2 cellular contexts compared by ENCODE assay signal in genomic region chr11:44903518-44903917, GRCh38.
A peak's percentile ranks its signal among the peaks of the same experiment; 100 is the strongest.
TF ChIP-seq lines count a peak whose summit lies in the region.

No MANE protein-coding gene starts in this region.

TF ChIP-seq in HepG2, 621 proteins besides CTCF, POLR2A, EP300 and RAD21:
- TF ChIP-seq CCDC6 (CRISPR knock-in tag; IDR thresholded peaks at IDR 0.05) (no peak), ZNF30 (CRISPR knock-in tag; IDR thresholded peaks at IDR 0.05) (no peak), PATZ1 (CRISPR knock-in tag; IDR thresholded peaks at IDR 0.05) (no peak), RBAK (CRISPR knock-in tag; IDR thresholded peaks at IDR 0.05) (no peak), ZNF562 (CRISPR knock-in tag; IDR thresholded peaks at IDR 0.05; ENCODE audit: borderline replicate concordance) (no peak), ATF7 (IDR thresholded peaks at IDR 0.05) (peak; percentile 78), ATF7 (CRISPR knock-in tag; IDR thresholded peaks at IDR 0.05) (no peak)

TF ChIP-seq in K562, 482 proteins besides CTCF, POLR2A, EP300 and RAD21:
- TF ChIP-seq HINFP (tag; conservative IDR thresholded peaks at IDR 0.05; ENCODE audit: low read depth) (no peak), ATF3 (IDR thresholded peaks at IDR 0.05) (0 out of 2 replicates have a peak, but pooled peaks have one; percentile 26), ATF3 (CRISPR knock-in tag; conservative IDR thresholded peaks at IDR 0.05) (no peak)
